ENCODE assay signal across 11 cellular contexts in the genomic region with DNA sequence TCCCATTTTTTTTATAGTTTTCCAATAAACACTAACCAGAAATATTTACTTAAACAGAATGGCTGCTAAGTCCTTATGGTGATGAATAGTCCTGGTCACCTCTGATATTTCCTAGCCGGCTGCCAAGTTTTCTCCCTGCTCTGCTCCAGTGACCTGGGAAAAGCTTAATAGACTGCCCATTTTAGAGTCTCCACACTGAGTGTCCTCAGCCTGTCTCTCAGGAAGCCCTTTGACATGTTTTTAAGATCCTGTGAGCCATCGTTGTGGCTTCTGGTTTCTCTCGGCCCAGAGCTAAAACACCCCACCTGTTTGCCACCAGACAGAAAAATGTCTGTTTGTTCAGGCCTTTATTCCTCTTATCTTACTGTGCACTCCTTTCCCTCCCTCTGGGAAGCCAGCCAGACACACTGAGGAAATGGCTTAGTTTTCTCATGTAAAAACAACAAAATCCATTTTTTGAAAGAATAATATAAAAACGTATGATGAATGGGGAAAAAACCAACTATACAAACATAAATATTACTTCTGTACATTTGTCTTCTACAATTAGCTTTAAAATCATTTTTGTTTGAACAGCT. TPM values are rescaled to one million over a fixed set of nuclear protein-coding genes. Genes with fewer than 3 reads are reported as not detected.
DNase-seq lines count a peak whose midpoint lies in the region; ATAC-seq, FAIRE-seq and TF ChIP-seq lines count a peak whose summit lies in the region.
"Had no signal": no experiment of that assay in that cellular context is flagged by ENCODE, and none has a peak within 500 bp of the region (broad histone marks: within the 10 kb centered on the region; RNA-seq: fewer than 3 reads in every experiment).

No MANE protein-coding gene starts in this region.

- peaks cover 41% of the 10 kb centered on the region for H3K36me3 Mint-ChIP-seq in nephron progenitor cell (ENCODE audit: low read depth)
- H3K36me3 Mint-ChIP-seq in activated T-cell treated with anti-CD3 and anti-CD28 coated beads, Interleukin-2, amount 50 U/mL, for 4 hours (ENCODE audit: insufficient read depth): peaks cover 19% of the 10 kb centered on the region

- peak; percentile 42 for FAIRE-seq in RCC 7860 (lab: Jason Lieb, UNC)

- TF ChIP-seq CTCF in fibroblast of pulmonary artery (IDR thresholded peaks at IDR 0.05; ENCODE audit: low read length, missing control alignments) (no peak), nephron progenitor cell (IDR thresholded peaks at IDR 0.05) (no peak), foreskin keratinocyte (conservative IDR thresholded peaks at IDR 0.05) (no peak)

- H3K4me3 Mint-ChIP-seq in nephron progenitor cell: no peak overlapping the region
- no peak overlapping the region for H3K4me3 Mint-ChIP-seq in activated T-cell treated with anti-CD3 and anti-CD28 coated beads, Interleukin-2, amount 50 U/mL, for 4 hours
- H3K4me3 Mint-ChIP-seq: activated naive CD8-positive, alpha-beta T cell had no signal

- H3K27ac ChIP-seq in foreskin keratinocyte: no peak overlapping the region
- H3K27ac ChIP-seq: upper lobe of left lung had no signal

- no peaks in the 10 kb centered on the region for H3K9me3 Mint-ChIP-seq in nephron progenitor cell
- H3K9me3 Mint-ChIP-seq in activated T-cell treated with anti-CD3 and anti-CD28 coated beads, Interleukin-2, amount 50 U/mL, for 4 hours: no peaks in the 10 kb centered on the region

- H3K27me3 ChIP-seq in foreskin keratinocyte: no peaks in the 10 kb centered on the region
- H3K27me3 ChIP-seq: upper lobe of left lung had no signal

- peak overlapping the region; percentile 84 for H3K27ac Mint-ChIP-seq in nephron progenitor cell
- H3K27ac Mint-ChIP-seq: activated naive CD8-positive, alpha-beta T cell had no signal

- no peak for ATAC-seq in activated T-cell treated with anti-CD3 and anti-CD28 coated beads, Interleukin-2, amount 50 U/mL, for 4 hours
- ATAC-seq in foreskin keratinocyte: no peak

- no peaks in the 10 kb centered on the region for H3K4me1 ChIP-seq in foreskin keratinocyte

- peaks cover 3% of the 10 kb centered on the region for H3K27me3 Mint-ChIP-seq in nephron progenitor cell (ENCODE audit: low read depth, poor library complexity)
- no peaks in the 10 kb centered on the region for H3K27me3 Mint-ChIP-seq in activated T-cell treated with anti-CD3 and anti-CD28 coated beads, Interleukin-2, amount 50 U/mL, for 4 hours (ENCODE audit: low read depth)
- H3K27me3 Mint-ChIP-seq: activated naive CD8-positive, alpha-beta T cell had no signal

- DNase-seq in DMS53 treated with DMSO at 0.1 percent for 48 hours (lab: John Stamatoyannopoulos, UW; ENCODE audit: unreplicated experiment): peak; percentile 37
- peak; percentile 36 for DNase-seq in RCC 7860 (ENCODE audit: low spot score)
- peak; percentile 56 for DNase-seq in fibroblast of pulmonary artery (ENCODE audit: low read depth)
- DNase-seq in nephron progenitor cell: no peak
- DNase-seq in activated CD4-positive, CD25-positive, alpha-beta regulatory T cell (lab: John Stamatoyannopoulos, UW): no peak
- DNase-seq in activated T-cell treated with anti-CD3 and anti-CD28 coated beads, Interleukin-2, amount 50 U/mL, for 4 hours: no peak
- DNase-seq in foreskin keratinocyte: no peak
- no peak for DNase-seq in HuH-7.5 (ENCODE audit: low spot score)
- DNase-seq: midbrain, upper lobe of left lung had no signal

- peaks cover 5% of the 10 kb centered on the region for H3K4me1 Mint-ChIP-seq in nephron progenitor cell
- no peaks in the 10 kb centered on the region for H3K4me1 Mint-ChIP-seq in activated T-cell treated with anti-CD3 and anti-CD28 coated beads, Interleukin-2, amount 50 U/mL, for 4 hours (ENCODE audit: low read depth)

- H3K4me3 ChIP-seq in fibroblast of pulmonary artery (replicated peaks; ENCODE audit: low read depth, low read length): no peak overlapping the region
- H3K4me3 ChIP-seq: upper lobe of left lung had no signal

RNA-seq across cellular contexts. Expression of gene ALDH2, which starts 25.4 kb away (rescaled TPM):
- total RNA-seq in activated T-cell treated with anti-CD3 and anti-CD28 coated beads, Interleukin-2, amount 50 U/mL, for 4 hours: 1 to 10 TPM; 1.6 to 2.7 (median 2.7) TPM
- total RNA-seq in foreskin keratinocyte: 23.8 and 24.8 TPM in 2 replicates
- polyA plus RNA-seq in foreskin keratinocyte: 29.9 and 32.2 TPM in 2 replicates

RNA-seq across cellular contexts. Expression of gene ACAD10, which starts 55.5 kb away (rescaled TPM):
- total RNA-seq in activated T-cell treated with anti-CD3 and anti-CD28 coated beads, Interleukin-2, amount 50 U/mL, for 4 hours: 10 to 100 TPM; 14.8 to 17.2 (median 16.1) TPM
- total RNA-seq in foreskin keratinocyte: 11.2 and 12.3 TPM in 2 replicates
- polyA plus RNA-seq in foreskin keratinocyte: 6.6 and 6.9 TPM in 2 replicates

RNA-seq across cellular contexts. Expression of gene BRAP, which starts 55.6 kb away (rescaled TPM):
- 10 to 100 TPM; 21.0 to 24.1 (median 23.1) TPM for total RNA-seq in activated T-cell treated with anti-CD3 and anti-CD28 coated beads, Interleukin-2, amount 50 U/mL, for 4 hours
- total RNA-seq in foreskin keratinocyte: 15.4 and 16.0 TPM in 2 replicates
- 8.7 and 9.7 TPM in 2 replicates for polyA plus RNA-seq in foreskin keratinocyte

Comparison
In these comparisons a context has a peak if more than half of its experiments do, and no peak if none do; other contexts are left out.
1. DNase-seq: peak in DMS53 treated with DMSO at 0.1 percent for 48 hours (single experiment), RCC 7860 (single experiment) and fibroblast of pulmonary artery (single experiment); none in nephron progenitor cell (single experiment), activated CD4-positive, CD25-positive, alpha-beta regulatory T cell (0 of 4), activated T-cell treated with anti-CD3 and anti-CD28 coated beads, Interleukin-2, amount 50 U/mL, for 4 hours (single experiment), foreskin keratinocyte (0 of 2) and HuH-7.5 (single experiment).